28 cellular contexts compared by ENCODE assay signal in the genomic region with DNA sequence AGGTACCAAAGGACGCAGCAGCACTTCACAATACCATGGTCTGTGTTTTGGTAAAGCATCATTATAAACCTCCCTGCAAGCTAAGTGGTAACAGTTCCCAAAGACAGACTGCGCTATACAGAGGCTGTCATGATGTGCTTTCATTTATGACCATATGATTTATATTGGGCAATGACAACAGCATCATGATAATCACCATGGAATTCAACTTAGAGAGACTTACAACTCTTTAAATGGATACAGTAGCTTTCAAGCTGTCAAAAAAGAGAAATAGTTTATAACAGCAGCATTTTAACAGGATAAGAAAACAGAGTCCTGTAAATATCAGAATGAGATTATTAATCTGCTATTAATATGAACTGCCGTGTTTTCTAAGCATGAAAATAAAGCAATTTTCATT.
"Had no signal": no experiment of that assay in that cellular context is flagged by ENCODE, and none has a peak within 500 bp of the region (broad histone marks: within the 10 kb centered on the region; RNA-seq: fewer than 3 reads in every experiment).

No MANE protein-coding gene starts in this region.

- H3K27ac Mint-ChIP-seq: stimulated activated effector memory CD8-positive, alpha-beta T cell treated with anti-CD3 and anti-CD28 coated beads, Interleukin-12 subunit alpha, Interleukin-12 subunit beta, amount 100 ng/mL, for 72 hours; stimulated activated memory B cell treated with anti-CD40 and anti-IgM and Interleukin-4, amounts not matched to agents 10 μg/mL and 1 μg/mL and 100 μg/mL, for 72 hours; stimulated activated naive B cell treated with anti-CD40 and anti-IgM and Interleukin-4, amounts not matched to agents 10 μg/mL and 1 μg/mL and 100 μg/mL, for 72 hours; stimulated activated naive CD8-positive, alpha-beta T cell treated with anti-CD3 and anti-CD28 coated beads, Interleukin-15, amount 100 ng/mL, for 72 hours; stimulated activated naive CD8-positive, alpha-beta T cell treated with anti-CD3 and anti-CD28 coated beads, Interleukin-15, Interleukin-2, amounts not matched to agents 100 ng/mL and 50 ng/mL, for 24 hours; type B pancreatic cell had no signal

- H3K4me3 ChIP-seq: stomach, suprapubic skin, testis, thoracic aorta, thyroid gland, tibial artery, tibial nerve, transverse colon, upper lobe of left lung, upper lobe of right lung, uterus, vagina had no signal

- H3K27ac ChIP-seq: stomach, suprapubic skin, testis, thoracic aorta, thyroid gland, tibial artery, tibial nerve, transverse colon, upper lobe of left lung, upper lobe of right lung, uterus, vagina had no signal

- H3K27me3 Mint-ChIP-seq: stimulated activated memory B cell treated with anti-CD40 and anti-IgM and Interleukin-4, amounts not matched to agents 10 μg/mL and 1 μg/mL and 100 μg/mL, for 72 hours; stimulated activated naive B cell treated with anti-CD40 and anti-IgM and Interleukin-4, amounts not matched to agents 10 μg/mL and 1 μg/mL and 100 μg/mL, for 72 hours; stimulated activated naive CD8-positive, alpha-beta T cell treated with anti-CD3 and anti-CD28 coated beads, Interleukin-15, amount 100 ng/mL, for 72 hours; stimulated activated naive CD8-positive, alpha-beta T cell treated with anti-CD3 and anti-CD28 coated beads, Interleukin-15, Interleukin-2, amounts not matched to agents 100 ng/mL and 50 ng/mL, for 24 hours had no signal

- H3K4me3 Mint-ChIP-seq: stimulated activated effector memory CD8-positive, alpha-beta T cell treated with anti-CD3 and anti-CD28 coated beads, Interleukin-12 subunit alpha, Interleukin-12 subunit beta, amount 100 ng/mL, for 72 hours; stimulated activated memory B cell treated with anti-CD40 and anti-IgM and Interleukin-4, amounts not matched to agents 10 μg/mL and 1 μg/mL and 100 μg/mL, for 72 hours; stimulated activated naive B cell treated with anti-CD40 and anti-IgM and Interleukin-4, amounts not matched to agents 10 μg/mL and 1 μg/mL and 100 μg/mL, for 72 hours; stimulated activated naive CD8-positive, alpha-beta T cell treated with anti-CD3 and anti-CD28 coated beads, Interleukin-15, amount 100 ng/mL, for 72 hours; stimulated activated naive CD8-positive, alpha-beta T cell treated with anti-CD3 and anti-CD28 coated beads, Interleukin-15, Interleukin-2, amounts not matched to agents 100 ng/mL and 50 ng/mL, for 24 hours; type B pancreatic cell had no signal

- H3K4me1 ChIP-seq: stomach, suprapubic skin, testis, thyroid gland, tibial artery, tibial nerve, transverse colon, upper lobe of left lung, upper lobe of right lung, uterus, vagina had no signal

- ATAC-seq: stimulated activated effector memory CD8-positive, alpha-beta T cell treated with anti-CD3 and anti-CD28 coated beads, Interleukin-12 subunit alpha, Interleukin-12 subunit beta, amount 100 ng/mL, for 72 hours; stimulated activated memory B cell treated with anti-CD40 and anti-IgM and Interleukin-4, amounts not matched to agents 10 μg/mL and 1 μg/mL and 100 μg/mL, for 72 hours; stimulated activated naive B cell treated with anti-CD40 and anti-IgM and Interleukin-4, amounts not matched to agents 10 μg/mL and 1 μg/mL and 100 μg/mL, for 72 hours; stimulated activated naive CD8-positive, alpha-beta T cell treated with anti-CD3 and anti-CD28 coated beads, Interleukin-15, amount 100 ng/mL, for 72 hours; stimulated activated naive CD8-positive, alpha-beta T cell treated with anti-CD3 and anti-CD28 coated beads, Interleukin-15, Interleukin-2, amounts not matched to agents 100 U/mL and 50 U/mL, for 24 hours; upper lobe of right lung had no signal

- H3K4me1 Mint-ChIP-seq: stimulated activated effector memory CD8-positive, alpha-beta T cell treated with anti-CD3 and anti-CD28 coated beads, Interleukin-12 subunit alpha, Interleukin-12 subunit beta, amount 100 ng/mL, for 72 hours; stimulated activated memory B cell treated with anti-CD40 and anti-IgM and Interleukin-4, amounts not matched to agents 10 μg/mL and 1 μg/mL and 100 μg/mL, for 72 hours; stimulated activated naive B cell treated with anti-CD40 and anti-IgM and Interleukin-4, amounts not matched to agents 10 μg/mL and 1 μg/mL and 100 μg/mL, for 72 hours; stimulated activated naive CD8-positive, alpha-beta T cell treated with anti-CD3 and anti-CD28 coated beads, Interleukin-15, amount 100 ng/mL, for 72 hours had no signal

- H3K27me3 ChIP-seq: stomach, suprapubic skin, testis, thyroid gland, tibial artery, tibial nerve, transverse colon, upper lobe of left lung, upper lobe of right lung, uterus, vagina had no signal

- H3K36me3 ChIP-seq: stomach, suprapubic skin, thoracic aorta, thyroid gland, tibial artery, tibial nerve, transverse colon, upper lobe of left lung, upper lobe of right lung, uterus, vagina had no signal

- H3K9me3 Mint-ChIP-seq: stimulated activated memory B cell treated with anti-CD40 and anti-IgM and Interleukin-4, amounts not matched to agents 10 μg/mL and 1 μg/mL and 100 μg/mL, for 72 hours; stimulated activated naive CD8-positive, alpha-beta T cell treated with anti-CD3 and anti-CD28 coated beads, Interleukin-15, Interleukin-2, amounts not matched to agents 100 ng/mL and 50 ng/mL, for 24 hours; type B pancreatic cell had no signal

- H3K36me3 Mint-ChIP-seq: stimulated activated effector memory CD8-positive, alpha-beta T cell treated with anti-CD3 and anti-CD28 coated beads, Interleukin-12 subunit alpha, Interleukin-12 subunit beta, amount 100 ng/mL, for 72 hours; stimulated activated memory B cell treated with anti-CD40 and anti-IgM and Interleukin-4, amounts not matched to agents 10 μg/mL and 1 μg/mL and 100 μg/mL, for 72 hours; stimulated activated naive B cell treated with anti-CD40 and anti-IgM and Interleukin-4, amounts not matched to agents 10 μg/mL and 1 μg/mL and 100 μg/mL, for 72 hours; type B pancreatic cell had no signal

- H3K9me3 ChIP-seq: stomach, suprapubic skin, testis, thoracic aorta, thyroid gland, tibial artery, tibial nerve, transverse colon, upper lobe of left lung, upper lobe of right lung, uterus, vagina had no signal

- DNase-seq: stimulated activated CD4-positive, alpha-beta T cell treated with anti-CD3 and anti-CD28 coated beads, Interleukin-2, amount 100 ng/mL, for 48 hours; stimulated activated CD4-positive, alpha-beta T cell treated with anti-CD3 and anti-CD28 coated beads, Interleukin-4, amount 100 ng/mL, for 1 hour; stimulated activated CD4-positive, alpha-beta T cell treated with anti-CD3 and anti-CD28 coated beads, Interleukin-4, amount 100 ng/mL, for 24 hours; stimulated activated CD4-positive, alpha-beta T cell treated with anti-CD3 and anti-CD28 coated beads, Interleukin-4, amount 100 ng/mL, for 4 hours; stimulated activated CD8-positive, alpha-beta memory T cell treated with anti-CD3 and anti-CD28 coated beads, Interleukin-4, amount 100 ng/mL, for 48 hours; stimulated activated naive B cell treated with anti-CD40 and anti-IgM and Interleukin-4, amounts not matched to agents 10 μg/mL and 1 μg/mL and 100 μg/mL, for 72 hours; stimulated activated naive CD4-positive, alpha-beta T cell; stimulated activated naive CD4-positive, alpha-beta T cell treated with Interleukin-2 at 50 U/mL for 16 hours; stimulated activated naive CD8-positive, alpha-beta T cell treated with anti-CD3 and anti-CD28 coated beads, Interleukin-15, amount 100 ng/mL, for 72 hours; stimulated activated naive CD8-positive, alpha-beta T cell treated with anti-CD3 and anti-CD28 coated beads, Interleukin-15, Interleukin-2, amounts not matched to agents 100 U/mL and 50 U/mL, for 24 hours; stomach; substantia nigra; testis; thyroid gland; tibial artery; transverse colon; trophoblast cell; upper lobe of left lung; upper lobe of right lung; uterus had no signal
